ENCODE assay signal across 23 cellular contexts in the genomic region with DNA sequence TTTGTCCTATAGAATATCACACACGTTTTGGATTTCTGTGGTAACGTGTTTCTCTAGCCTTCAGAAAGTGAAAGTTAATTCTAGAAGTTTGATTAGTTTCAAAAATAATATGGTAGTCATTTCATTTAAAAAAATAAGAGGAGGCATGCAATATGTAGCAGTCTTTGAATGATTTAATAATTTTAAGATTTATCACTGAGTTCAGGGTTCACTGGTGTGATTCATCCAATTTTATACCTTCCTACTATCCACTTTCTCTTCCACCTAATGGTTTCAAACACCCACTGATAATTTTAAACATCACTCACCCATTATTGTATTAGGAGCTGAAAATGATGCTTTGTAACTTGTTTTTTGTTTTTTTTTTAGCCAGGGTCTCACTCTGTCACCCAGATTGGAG.
"Had no signal": no experiment of that assay in that cellular context is flagged by ENCODE, and none has a peak within 500 bp of the region (broad histone marks: within the 10 kb centered on the region; RNA-seq: fewer than 3 reads in every experiment).

No MANE protein-coding gene starts in this region.

- H3K36me3 ChIP-seq: right atrium auricular region, thoracic aorta, upper lobe of left lung had no signal

- H2AFZ ChIP-seq: parathyroid adenoma had no signal

- H3K4me1 ChIP-seq: gastroesophageal sphincter, heart right ventricle, left lung, parathyroid adenoma, right atrium auricular region, sigmoid colon, spleen, tibial nerve, upper lobe of left lung had no signal

- FAIRE-seq: islet of Langerhans, urothelium cell line had no signal

- DNase-seq: cerebellar nuclear complex; cortex of kidney; foreskin keratinocyte; glutamatergic neuron; heart right ventricle; hippocampal formation; left cardiac atrium; left lung; naive thymus-derived CD8-positive, alpha-beta T cell; nephron progenitor cell; nucleus accumbens; sigmoid colon; spleen; stimulated activated CD4-positive, alpha-beta T cell treated with anti-CD3 and anti-CD28 coated beads, Interleukin-4, amount 100 ng/mL, for 4 hours; stimulated activated naive B cell treated with anti-CD40 and anti-IgM and Interleukin-4, amounts not matched to agents 10 μg/mL and 1 μg/mL and 100 μg/mL, for 72 hours; upper lobe of left lung had no signal

- H3K4me3 ChIP-seq: gastroesophageal sphincter, heart right ventricle, left lung, right atrium auricular region, sigmoid colon, spleen, thoracic aorta, tibial nerve, upper lobe of left lung had no signal

- H3K9ac ChIP-seq: parathyroid adenoma had no signal

- H3K27me3 ChIP-seq: foreskin keratinocyte, gastroesophageal sphincter, heart right ventricle, left lung, right atrium auricular region, sigmoid colon, spleen, tibial nerve, upper lobe of left lung had no signal

- H3K79me2 ChIP-seq: parathyroid adenoma had no signal

- H3K9me3 ChIP-seq: thoracic aorta had no signal

- H3K27ac ChIP-seq: foreskin keratinocyte, gastroesophageal sphincter, heart right ventricle, left lung, parathyroid adenoma, right atrium auricular region, sigmoid colon, spleen, thoracic aorta, tibial nerve, upper lobe of left lung had no signal
